22 cellular contexts compared by ENCODE assay signal in genomic region chr4:169152899-169153298, GRCh38.
A peak's percentile ranks its signal among the peaks of the same experiment; 100 is the strongest.
DNase-seq lines count a peak whose midpoint lies in the region; ATAC-seq and TF ChIP-seq lines count a peak whose summit lies in the region.
"Had no signal": no experiment of that assay in that cellular context is flagged by ENCODE, and none has a peak within 500 bp of the region (broad histone marks: within the 10 kb centered on the region; RNA-seq: fewer than 3 reads in every experiment).

No MANE protein-coding gene starts in this region.

- no peak for DNase-seq in Calu3
- DNase-seq in epithelial cell of esophagus (ENCODE audit: low read depth): no peak
- DNase-seq in neural progenitor cell (ENCODE audit: low spot score): no peak
- no peak for DNase-seq in NCI-H774 (lab: John Stamatoyannopoulos, UW)
- DNase-seq in NCI-H2196 (lab: John Stamatoyannopoulos, UW; ENCODE audit: unreplicated experiment): no peak
- DNase-seq in NOMO-1 treated with dmso at 0.1 percent for 144 hours (lab: John Stamatoyannopoulos, UW; ENCODE audit: unreplicated experiment): no peak
- DNase-seq: activated CD4-positive, alpha-beta T cell treated with anti-CD3 and anti-CD28 coated beads, Interleukin-2, amount 10 ng/mL, durations not matched to agents 24 days and 14 days; activated CD8-positive, alpha-beta memory T cell treated with anti-CD3 and anti-CD28 coated beads, Interleukin-2, amount 50 U/mL, for 48 hours; activated naive CD4-positive, alpha-beta T cell; aorta; cortex of kidney; head of caudate nucleus; kidney glomerular epithelial cell; NCI-H226; nucleus accumbens; PC-9; stimulated activated CD4-positive, alpha-beta T cell treated with anti-CD3 and anti-CD28 coated beads, Interleukin-4, amount 100 ng/mL, for 24 hours; stimulated activated CD8-positive, alpha-beta memory T cell treated with anti-CD3 and anti-CD28 coated beads, Interleukin-4, amount 100 ng/mL, for 48 hours had no signal

- no peak overlapping the region for H3K27ac ChIP-seq in neural progenitor cell
- H3K27ac ChIP-seq: PC-9, SK-N-MC, thoracic aorta had no signal

- TF ChIP-seq CTCF in Calu3 (IDR thresholded peaks at IDR 0.05; ENCODE audit: unreplicated experiment) (peak; percentile 13), Loucy (conservative IDR thresholded peaks at IDR 0.05; ENCODE audit: low read length) (peak; percentile 38), epithelial cell of esophagus (IDR thresholded peaks at IDR 0.05; ENCODE audit: insufficient read depth, low read depth, low read length, missing control alignments) (peak; percentile 8), neural progenitor cell (IDR thresholded peaks at IDR 0.05) (peak; percentile 24)

- H3K27me3 Mint-ChIP-seq in Calu3 (ENCODE audit: unreplicated experiment) (no peaks in the 10 kb centered on the region), neural progenitor cell (ENCODE audit: insufficient read depth, low read depth) (peaks cover 3% of the 10 kb centered on the region)
- H3K27me3 Mint-ChIP-seq: activated CD4-positive, alpha-beta T cell treated with anti-CD3 and anti-CD28 coated beads, Interleukin-2, amount 10 ng/mL, durations not matched to agents 24 days and 14 days had no signal

- H3K36me3 ChIP-seq in Loucy (ENCODE audit: insufficient read depth, low read length): peaks cover 4% of the 10 kb centered on the region; the same call in 1 of the 2 replicates
- no peaks in the 10 kb centered on the region for H3K36me3 ChIP-seq in neural progenitor cell
- H3K36me3 ChIP-seq: thoracic aorta had no signal

- H3K4me1 ChIP-seq in Loucy (ENCODE audit: insufficient read depth, low read length, poor library complexity, severe bottlenecking) (no peaks in the 10 kb centered on the region), neural progenitor cell (no peaks in the 10 kb centered on the region)

- H3K9ac ChIP-seq in Loucy (ENCODE audit: low read depth, low read length, poor library complexity, severe bottlenecking): no peak overlapping the region
- no peak overlapping the region for H3K9ac ChIP-seq in neural progenitor cell

- H3K4me3 ChIP-seq in Loucy (ENCODE audit: low read length, poor library complexity, severe bottlenecking) (no peak overlapping the region), epithelial cell of esophagus (ENCODE audit: low read length) (no peak overlapping the region), neural progenitor cell (no peak overlapping the region)
- H3K4me3 ChIP-seq: PC-9, SK-N-MC, thoracic aorta had no signal

- H3K36me3 Mint-ChIP-seq in Calu3 (ENCODE audit: insufficient read depth, unreplicated experiment) (peaks cover 42% of the 10 kb centered on the region), neural progenitor cell (peaks cover 37% of the 10 kb centered on the region)

- ATAC-seq in GM21447 (IDR thresholded peaks at IDR 0.05; ENCODE audit: unreplicated experiment): no peak

- intact Hi-C loops in Calu3 (cut with micrococcal nuclease; ENCODE audit: unreplicated experiment): no loop called here

- no peak overlapping the region for H3K27ac Mint-ChIP-seq in Calu3 (ENCODE audit: unreplicated experiment)
- H3K27ac Mint-ChIP-seq in neural progenitor cell: no peak overlapping the region
- H3K27ac Mint-ChIP-seq: activated CD4-positive, alpha-beta T cell treated with anti-CD3 and anti-CD28 coated beads, Interleukin-2, amount 10 ng/mL, durations not matched to agents 24 days and 14 days had no signal

- no peaks in the 10 kb centered on the region for H3F3A ChIP-seq in Loucy (ENCODE audit: low read depth)
- H3F3A ChIP-seq in neural progenitor cell (ENCODE audit: low read depth): no peaks in the 10 kb centered on the region

- CTCF ChIA-PET in Calu3 (lab: Charles Lee): no interaction called here

- H3K9me3 Mint-ChIP-seq in Calu3 (ENCODE audit: low read depth, unreplicated experiment): no peaks in the 10 kb centered on the region
- H3K9me3 Mint-ChIP-seq in neural progenitor cell: no peaks in the 10 kb centered on the region
- H3K9me3 Mint-ChIP-seq: activated CD4-positive, alpha-beta T cell treated with anti-CD3 and anti-CD28 coated beads, Interleukin-2, amount 10 ng/mL, durations not matched to agents 24 days and 14 days had no signal

- no peak overlapping the region for H3K4me2 ChIP-seq in Loucy (ENCODE audit: low read depth, low read length, poor library complexity, severe bottlenecking)
- no peak overlapping the region for H3K4me2 ChIP-seq in neural progenitor cell
- H3K4me2 ChIP-seq: PC-9 had no signal

- no peaks in the 10 kb centered on the region for H3K9me3 ChIP-seq in Loucy (ENCODE audit: insufficient read depth, low read depth, low read length)
- no peaks in the 10 kb centered on the region for H3K9me3 ChIP-seq in neural progenitor cell (ENCODE audit: low read depth)
- H3K9me3 ChIP-seq: thoracic aorta had no signal

- no peaks in the 10 kb centered on the region for H3K9me2 ChIP-seq in Loucy (replicated peaks; ENCODE audit: low read depth, low read length)

- H2AFZ ChIP-seq in Loucy (ENCODE audit: low read length) (no peak overlapping the region), neural progenitor cell (replicated peaks) (no peak overlapping the region)
- H2AFZ ChIP-seq: PC-9 had no signal

- H3K27me3 ChIP-seq in Loucy (ENCODE audit: insufficient read depth, low read length, poor library complexity, severe bottlenecking) (no peaks in the 10 kb centered on the region), neural progenitor cell (no peaks in the 10 kb centered on the region)

- BruUV-seq in Calu3 (replicated peaks; lab: Mats Ljungman, UMichigan): no TSS peak

- H3K79me2 ChIP-seq in Loucy (ENCODE audit: insufficient read depth, low read length) (no peaks in the 10 kb centered on the region), neural progenitor cell (ENCODE audit: low read depth) (peaks cover 3% of the 10 kb centered on the region)

- H3K4me1 Mint-ChIP-seq in Calu3 (ENCODE audit: low read depth, unreplicated experiment) (peaks cover 9% of the 10 kb centered on the region), neural progenitor cell (peaks cover 6% of the 10 kb centered on the region)
- H3K4me1 Mint-ChIP-seq: activated CD4-positive, alpha-beta T cell treated with anti-CD3 and anti-CD28 coated beads, Interleukin-2, amount 10 ng/mL, durations not matched to agents 24 days and 14 days had no signal

- H4K20me1 ChIP-seq in Loucy (ENCODE audit: insufficient read depth, low read length, poor library complexity, severe bottlenecking): no peaks in the 10 kb centered on the region
- H4K20me1 ChIP-seq in neural progenitor cell (ENCODE audit: low read depth): no peaks in the 10 kb centered on the region

- H3K4me3 Mint-ChIP-seq in Calu3 (ENCODE audit: low read depth, unreplicated experiment) (no peak overlapping the region), neural progenitor cell (no peak overlapping the region)
- H3K4me3 Mint-ChIP-seq: activated CD4-positive, alpha-beta T cell treated with anti-CD3 and anti-CD28 coated beads, Interleukin-2, amount 10 ng/mL, durations not matched to agents 24 days and 14 days had no signal
